In genomic region chr13:104017317-104017716, GRCh38 we compare ENCODE assay signal across 9 cellular contexts.
"Had no signal": no experiment of that assay in that cellular context is flagged by ENCODE, and none has a peak within 500 bp of the region (broad histone marks: within the 10 kb centered on the region; RNA-seq: fewer than 3 reads in every experiment).

No MANE protein-coding gene starts in this region.

- H3K27ac ChIP-seq: HL-60, KMS-11 had no signal

- ATAC-seq: HepG2 had no signal

- H3K4me3 Mint-ChIP-seq: IgD-negative memory B cell had no signal

- H3K4me1 Mint-ChIP-seq: IgD-negative memory B cell had no signal

- H3K9ac ChIP-seq: KMS-11 had no signal

- H3K36me3 Mint-ChIP-seq: IgD-negative memory B cell had no signal

- H3K9me3 Mint-ChIP-seq: IgD-negative memory B cell had no signal

- H3K4me1 ChIP-seq: HAP-1 had no signal

- DNase-seq: GOT3, H7, Karpas-422, KBM-7 had no signal

- H3K27ac Mint-ChIP-seq: IgD-negative memory B cell had no signal

- H3K27me3 Mint-ChIP-seq: IgD-negative memory B cell had no signal

- FAIRE-seq: HepG2 had no signal

- H3K36me3 ChIP-seq: HAP-1 had no signal

- H3K9me3 ChIP-seq: HAP-1 had no signal

- H3K4me3 ChIP-seq: HAP-1 had no signal

- H3K4me2 ChIP-seq: KMS-11 had no signal
